ENCODE assay signal across 8 cellular contexts in the genomic region with DNA sequence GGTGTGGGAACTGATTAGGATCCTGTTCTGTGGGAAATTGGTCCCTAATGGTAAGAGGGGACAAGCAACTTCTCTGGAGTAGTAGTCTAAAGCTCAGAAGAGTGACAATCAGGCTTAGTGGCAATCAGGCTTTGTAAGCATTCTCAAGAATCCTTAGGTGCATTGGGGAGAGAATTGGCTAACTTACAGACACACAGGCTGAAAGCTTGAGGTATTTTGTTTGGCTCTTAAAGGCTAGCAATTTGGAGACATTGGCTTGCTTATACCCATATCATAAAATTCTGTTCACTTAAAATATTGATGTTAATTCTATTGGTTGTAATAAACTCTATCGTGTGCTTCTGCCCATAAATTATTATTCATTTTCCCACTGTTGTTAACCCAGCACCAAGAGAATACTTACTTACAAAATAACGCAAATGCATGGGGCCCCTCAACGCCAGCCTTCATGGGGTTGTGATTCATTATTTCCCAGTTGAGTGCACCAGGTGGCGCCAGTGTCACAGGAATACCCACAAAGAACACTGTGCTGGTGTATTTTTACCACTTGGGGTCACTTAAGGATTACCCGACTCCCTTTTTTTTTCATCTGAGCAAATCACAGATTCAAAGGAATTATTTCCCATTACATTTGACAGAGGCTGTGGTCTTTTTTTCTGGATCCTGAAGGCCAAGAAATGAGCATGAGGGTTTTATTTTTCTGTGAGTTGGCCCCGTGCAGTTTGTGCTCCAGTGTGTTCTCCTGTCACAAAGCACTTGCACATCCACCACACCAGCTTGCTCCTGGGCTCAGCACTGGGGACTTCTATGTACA. TPM values are rescaled to one million over a fixed set of nuclear protein-coding genes. Genes with fewer than 3 reads are reported as not detected.
DNase-seq lines count a peak whose midpoint lies in the region; ATAC-seq and TF ChIP-seq lines count a peak whose summit lies in the region.

No MANE protein-coding gene starts in this region.

- DNase-seq in GM04504 (ENCODE audit: low read depth): peak; percentile 36
- DNase-seq in SIG-M5 (lab: John Stamatoyannopoulos, UW): peak; percentile 9
- DNase-seq in adrenal gland: peak; percentile 48 to 93 (median 78)
- peak; percentile 78 for DNase-seq in left ventricle myocardium superior
- DNase-seq in sciatic nerve (ENCODE audit: low spot score): peak; percentile 85
- no peak for DNase-seq in 8988T

- H3K9ac ChIP-seq in HUES64 (ENCODE audit: low read depth, low read length): no peak overlapping the region

- H3K4me1 ChIP-seq in HUES64 (ENCODE audit: insufficient read depth, low read length) (peaks cover 14% of the 10 kb centered on the region; the same call in 1 of the 2 replicates), adrenal gland (replicated peaks in 1 of 2) (peaks cover 3 to 10% of the 10 kb centered on the region in 2 donors)

- 22% methylated on average over 6 of the region's 6 CpGs for WGBS in HUES64
- WGBS in adrenal gland, 4 donors: 9 to 15% (median 12%) methylated on average over 6 of the region's 6 CpGs

- TF ChIP-seq CTCF in adrenal gland (IDR thresholded peaks at IDR 0.05): peak; percentile 71 to 98 (median 92)

- TF ChIP-seq POLR2A in adrenal gland (IDR thresholded peaks at IDR 0.05): no peak

- peak; percentile 98 for ATAC-seq in GM21529 (IDR thresholded peaks at IDR 0.05; ENCODE audit: unreplicated experiment)
- ATAC-seq in left ventricle myocardium superior: peak; percentile 87
- peak; percentile 94 for ATAC-seq in sciatic nerve

- H3K9me3 ChIP-seq in HUES64 (ENCODE audit: insufficient read depth, low read depth, low read length) (peaks cover 6% of the 10 kb centered on the region; the same call in 1 of the 2 replicates), adrenal gland (replicated peaks in 1 of 3) (no peaks in the 10 kb centered on the region)

- H3K27me3 ChIP-seq in HUES64 (ENCODE audit: insufficient read depth, low read length) (no peaks in the 10 kb centered on the region), adrenal gland (no peaks in the 10 kb centered on the region)

- H3K4me3 ChIP-seq in HUES64 (ENCODE audit: low read length) (no peak overlapping the region), adrenal gland (no peak overlapping the region)

- H3K27ac ChIP-seq in HUES64 (ENCODE audit: low read depth, low read length) (peak overlapping the region; percentile 16; the same call in 1 of the 2 replicates), adrenal gland (no peak overlapping the region)

- intact Hi-C loops in adrenal gland (cut with DNase I) (loop anchor here in 1 of 2 donors (5.0 to 10.0 kb wide), 3 partner anchors 110 to 645 kb away; no protein-coding TSS in a partner anchor), left ventricle myocardium superior (cut with micrococcal nuclease) (loop anchor here (5.0 to 10.0 kb wide), 3 partner anchors 308 to 970 kb away; a partner anchor contains a TSS), sciatic nerve (cut with DNase I) (loop anchor here (10.0 kb wide), 2 partner anchors 298 to 868 kb away; no protein-coding TSS in a partner anchor)

- H3K36me3 ChIP-seq in HUES64 (ENCODE audit: insufficient read depth, low read length) (peaks cover 53% of the 10 kb centered on the region), adrenal gland (replicated peaks in 1 of 2) (peaks cover 0 to 21% of the 10 kb centered on the region in 2 donors)

RNA-seq across cellular contexts. Expression of a gene that starts 45.5 kb away (rescaled TPM):
- 130 TPM for polyA plus RNA-seq in HUES64 (2013, experiment 1 of 2)
- polyA plus RNA-seq in HUES64 (2013, experiment 2 of 2): 124 TPM
- total RNA-seq in adrenal gland (10 to 100 TPM; 39.4 to 91.2 (median 77.2) TPM), left ventricle myocardium superior (167 TPM), sciatic nerve (75.4 TPM)
- polyA plus RNA-seq in adrenal gland: 100 to 1,000 TPM in 1 of 3 donors, 10 to 100 TPM in 2; 52.4 to 122 (median 64.3) TPM
